Comparison of ENCODE assay signal across 18 cellular contexts in the genomic region with DNA sequence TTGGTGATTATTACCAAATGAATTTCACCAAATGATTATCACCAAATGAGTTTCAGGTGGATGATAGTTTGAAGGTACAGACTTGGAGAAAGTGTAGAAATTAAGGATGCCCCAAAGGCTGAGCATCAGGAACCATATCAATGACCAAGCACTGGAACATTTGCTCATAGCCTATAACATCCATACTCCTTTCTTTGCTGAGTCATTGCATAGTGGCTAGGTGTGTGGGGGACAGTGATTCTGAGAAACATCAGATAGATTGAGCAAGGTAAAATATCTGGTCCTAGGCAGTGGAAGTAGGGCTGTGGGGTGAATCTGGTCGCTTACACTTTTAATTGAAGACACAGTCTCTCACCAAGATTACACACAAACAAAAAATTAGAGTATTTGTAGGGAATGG.
DNase-seq lines count a peak whose midpoint lies in the region; ATAC-seq, FAIRE-seq and TF ChIP-seq lines count a peak whose summit lies in the region.
"Had no signal": no experiment of that assay in that cellular context is flagged by ENCODE, and none has a peak within 500 bp of the region (broad histone marks: within the 10 kb centered on the region; RNA-seq: fewer than 3 reads in every experiment).

No MANE protein-coding gene starts in this region.

- H3K9ac ChIP-seq in HepG2 (ENCODE audit: insufficient read depth, low read depth, low read length) (no peak overlapping the region), HCT116 (ENCODE audit: low read length) (no peak overlapping the region), K562 (ENCODE audit: insufficient read depth in 1 of 2, low read depth in 2 of 2, low read length in 2 of 2) (no peak overlapping the region)
- H3K9ac ChIP-seq: GM23248 had no signal

- WGBS in HepG2 (ENCODE audit: low lambda C conversion rate), result 4% methylated on average over 1 of the region's 1 CpG
- WGBS in right lobe of liver (ENCODE audit: insufficient coverage, low coverage, low lambda C conversion rate, missing lambda C conversion rate), result 30% methylated on average over 1 of the region's 1 CpG
- 0% methylated on average over 1 of the region's 1 CpG for WGBS in K562 (ENCODE audit: insufficient coverage, low coverage, missing lambda C conversion rate)

- H3K9me1 ChIP-seq in K562 (ENCODE audit: control insufficient read depth, insufficient read depth, low read length), result no peaks in the 10 kb centered on the region

- no peak for TF ChIP-seq CTCF in HepG2 (CRISPR knock-in tag; IDR thresholded peaks at IDR 0.05)
- no peak for TF ChIP-seq CTCF in right lobe of liver (IDR thresholded peaks at IDR 0.05)
- no peak for TF ChIP-seq CTCF in HCT116 (IDR thresholded peaks at IDR 0.05 in 2 of 3, conservative IDR thresholded peaks at IDR 0.05 in 1 of 3; ENCODE audit: borderline replicate concordance in 1 of 3, insufficient read depth in 1 of 3, low read depth in 2 of 3, low read length in 2 of 3)
- no peak for TF ChIP-seq CTCF in K562 (IDR thresholded peaks at IDR 0.05 in 2 of 3, conservative IDR thresholded peaks at IDR 0.05 in 1 of 3; ENCODE audit: insufficient read depth in 2 of 3, low read depth in 1 of 3, low read length in 3 of 3)

- H3K4me1 ChIP-seq in HepG2 (ENCODE audit: insufficient read depth, low read length) (no peaks in the 10 kb centered on the region), right lobe of liver (no peaks in the 10 kb centered on the region), HCT116 (ENCODE audit: control insufficient read depth in 1 of 2, insufficient read depth in 2 of 2, low read length in 2 of 2) (no peaks in the 10 kb centered on the region), K562 (replicated peaks in 1 of 2; ENCODE audit: control insufficient read depth in 2 of 2, insufficient read depth in 2 of 2, low read length in 2 of 2) (no peaks in the 10 kb centered on the region)
- H3K4me1 ChIP-seq: Caco-2 had no signal

- H3K4me3 ChIP-seq in HepG2 (replicated peaks in 1 of 3; ENCODE audit: insufficient read depth in 1 of 3, low read depth in 2 of 3, low read length in 3 of 3) (no peak overlapping the region), right lobe of liver (no peak overlapping the region), HCT116 (replicated peaks in 1 of 2; ENCODE audit: low read depth in 1 of 2, low read length in 2 of 2) (no peak overlapping the region), K562 (no peak overlapping the region)
- H3K4me3 ChIP-seq: GM23248 had no signal

- no peaks in the 10 kb centered on the region for H4K20me1 ChIP-seq in HepG2 (ENCODE audit: insufficient read depth, low read length)
- no peaks in the 10 kb centered on the region for H4K20me1 ChIP-seq in HCT116 (ENCODE audit: insufficient read depth)
- H4K20me1 ChIP-seq in K562 (replicated peaks; ENCODE audit: control insufficient read depth, insufficient read depth, low read length), result no peaks in the 10 kb centered on the region

- POLR2A ChIA-PET in HepG2 (lab: Yijun Ruan, JAX), result no interaction called here
- POLR2A ChIA-PET in HCT116 (lab: Charles Lee), result no interaction called here
- POLR2A ChIA-PET in K562 (lab: Yijun Ruan, JAX), result no interaction called here

- no peaks in the 10 kb centered on the region for H3K79me2 ChIP-seq in HepG2 (ENCODE audit: insufficient read depth, low read length)
- no peaks in the 10 kb centered on the region for H3K79me2 ChIP-seq in HCT116 (ENCODE audit: insufficient read depth, low read length)
- H3K79me2 ChIP-seq in K562 (ENCODE audit: control insufficient read depth, insufficient read depth, low read length), result no peaks in the 10 kb centered on the region

- BruUV-seq in HepG2 (replicated peaks; lab: Mats Ljungman, UMichigan), result no TSS peak
- BruUV-seq in HCT116 (replicated peaks; lab: Mats Ljungman, UMichigan), result no TSS peak
- no TSS peak for BruUV-seq in K562 (replicated peaks; lab: Mats Ljungman, UMichigan)

- CTCF ChIA-PET in HepG2 (lab: Yijun Ruan, JAX; ENCODE audit: low intra/inter-chr PET ratio, low total read pairs) (no interaction called here), HCT116 (lab: Charles Lee) (no interaction called here), K562 (lab: Yijun Ruan, JAX; ENCODE audit: low intra/inter-chr PET ratio) (no interaction called here)

- intact Hi-C loops in HepG2 (cut with micrococcal nuclease; ENCODE audit: unreplicated experiment), result no loop called here
- intact Hi-C loops in right lobe of liver (cut with DNase I), result no loop called here
- intact Hi-C loops in HCT116 (cut with micrococcal nuclease), result no loop called here
- intact Hi-C loops in K562 (cut with micrococcal nuclease), result no loop called here

- H3K9me3 ChIP-seq in HepG2 (ENCODE audit: low read length), result no peaks in the 10 kb centered on the region
- no peaks in the 10 kb centered on the region for H3K9me3 ChIP-seq in right lobe of liver
- H3K9me3 ChIP-seq in HCT116 (ENCODE audit: control insufficient read depth in 1 of 2, insufficient read depth in 1 of 2, low read depth in 1 of 2, low read length in 2 of 2), result no peaks in the 10 kb centered on the region
- no peaks in the 10 kb centered on the region for H3K9me3 ChIP-seq in K562 (replicated peaks; ENCODE audit: control insufficient read depth, insufficient read depth, low read depth, low read length)
- H3K9me3 ChIP-seq: Caco-2 had no signal

- no peak for TF ChIP-seq POLR2A in HepG2 (IDR thresholded peaks at IDR 0.05; ENCODE audit: insufficient read depth in 1 of 2, low read depth in 2 of 2, low read length in 2 of 2)
- TF ChIP-seq POLR2A in right lobe of liver (IDR thresholded peaks at IDR 0.05), result no peak
- TF ChIP-seq POLR2A in HCT116 (IDR thresholded peaks at IDR 0.05; ENCODE audit: borderline replicate concordance, extremely low read depth, insufficient read depth, insufficient read length), result no peak
- no peak for TF ChIP-seq POLR2A in K562 (conservative IDR thresholded peaks at IDR 0.05)

- FAIRE-seq in HepG2 (lab: Jason Lieb, UNC) (no peak), K562 (lab: Jason Lieb, UNC) (no peak), HTR-8/SVneo (lab: Jason Lieb, UNC) (no peak)
- FAIRE-seq: G401.6, GM12892, H54 had no signal

- TF ChIP-seq EP300 in HepG2 (IDR thresholded peaks at IDR 0.05; ENCODE audit: low read depth in 2 of 2, low read length in 2 of 2) (no peak), HepG2 (CRISPR knock-in tag; IDR thresholded peaks at IDR 0.05; ENCODE audit: borderline replicate concordance) (no peak), K562 (IDR thresholded peaks at IDR 0.05; ENCODE audit: low read length) (no peak)

- RAD21 ChIA-PET in HCT116 (lab: Charles Lee; ENCODE audit: low non-redundant PET in 1 of 2, low total read pairs in 2 of 2, uncharacterized antibody in 2 of 2, unreplicated experiment in 2 of 2), result no interaction called here

- in situ Hi-C loops in HepG2 (cut with HindIII; ENCODE audit: extremely low pct_ligation_motif_present, low pct_unique_long_range_greater_than_20kb) (no loop called here), K562 (cut with MboI) (no loop called here)

- H2AFZ ChIP-seq in HepG2 (ENCODE audit: low read length), result no peak overlapping the region
- peak overlapping the region; percentile 20 for H2AFZ ChIP-seq in HCT116 (ENCODE audit: low read depth, low read length, poor library complexity, severe bottlenecking)
- H2AFZ ChIP-seq in K562 (ENCODE audit: low read depth, low read length), result no peak overlapping the region
- H2AFZ ChIP-seq: GM23248 had no signal

- TF ChIP-seq RAD21 in HepG2 (CRISPR knock-in tag; IDR thresholded peaks at IDR 0.05) (no peak), HCT116 (IDR thresholded peaks at IDR 0.05; ENCODE audit: low read depth) (no peak), K562 (CRISPR knock-in tag; conservative IDR thresholded peaks at IDR 0.05 in 1 of 2, IDR thresholded peaks at IDR 0.05 in 1 of 2) (no peak)

- H3K4me2 ChIP-seq in HepG2 (ENCODE audit: low read depth, low read length) (no peak overlapping the region), HCT116 (ENCODE audit: low read length) (no peak overlapping the region), K562 (ENCODE audit: insufficient read depth, low read length) (no peak overlapping the region)

- no peaks in the 10 kb centered on the region for H3K36me3 ChIP-seq in HepG2 (replicated peaks in 1 of 2; ENCODE audit: control insufficient read depth in 1 of 2, insufficient read depth in 2 of 2, low read length in 2 of 2)
- H3K36me3 ChIP-seq in right lobe of liver, result no peaks in the 10 kb centered on the region
- H3K36me3 ChIP-seq in HCT116 (ENCODE audit: control insufficient read depth in 1 of 2, insufficient read depth in 2 of 2, low read length in 2 of 2), result no peaks in the 10 kb centered on the region
- no peaks in the 10 kb centered on the region for H3K36me3 ChIP-seq in K562 (ENCODE audit: control insufficient read depth, insufficient read depth, low read length)

- H3K9me2 ChIP-seq in HCT116 (ENCODE audit: insufficient read depth), result peaks cover 4% of the 10 kb centered on the region; the same call in 1 of the 2 replicates

- ATAC-seq in HepG2, result no peak
- no peak for ATAC-seq in right lobe of liver
- no peak for ATAC-seq in HCT116
- ATAC-seq in K562, result no peak
- ATAC-seq: CD8-positive, alpha-beta T cell had no signal

- H3K27me3 ChIP-seq in HepG2 (ENCODE audit: control insufficient read depth in 1 of 2, insufficient read depth in 2 of 2, low read length in 2 of 2), result no peaks in the 10 kb centered on the region
- no peaks in the 10 kb centered on the region for H3K27me3 ChIP-seq in right lobe of liver
- no peaks in the 10 kb centered on the region for H3K27me3 ChIP-seq in HCT116 (ENCODE audit: insufficient read depth, low read length)
- no peaks in the 10 kb centered on the region for H3K27me3 ChIP-seq in K562 (ENCODE audit: control insufficient read depth in 2 of 2, insufficient read depth in 2 of 2, low read length in 2 of 2)

- no peak for DNase-seq in HepG2 (ENCODE audit: low spot score)
- DNase-seq in right lobe of liver, result no peak
- DNase-seq in HCT116 (ENCODE audit: low read depth, low spot score), result no peak
- no peak for DNase-seq in K562 (ENCODE audit: extremely low read depth in 1 of 4, low spot score in 3 of 4)
- no peak for DNase-seq in dedifferentiated amniotic fluid mesenchymal stem cell (ENCODE audit: extremely low spot score)
- no peak for DNase-seq in NCI-H2196 treated with DMSO at 0.1 percent for 48 hours (lab: John Stamatoyannopoulos, UW; ENCODE audit: unreplicated experiment)
- DNase-seq in HTR-8/SVneo (ENCODE audit: insufficient read length, low spot score), result no peak
- DNase-seq: 8988T; C1 segment of cervical spinal cord; Caco-2; CD8-positive, alpha-beta T cell; DMS153; DMS79 treated with DMSO at 0.1 percent for 48 hours; GM23248; HCEC 1CT had no signal

- no peak overlapping the region for H3K27ac ChIP-seq in HepG2 (ENCODE audit: extremely low read length, insufficient read depth, low read length)
- no peak overlapping the region for H3K27ac ChIP-seq in right lobe of liver
- H3K27ac ChIP-seq in HCT116 (ENCODE audit: low read depth, low read length), result no peak overlapping the region
- no peak overlapping the region for H3K27ac ChIP-seq in K562 (ENCODE audit: extremely low read depth, low read depth, low read length)
- H3K27ac ChIP-seq: GM23248 had no signal

TF ChIP-seq in HepG2, 621 proteins besides CTCF, POLR2A, EP300 and RAD21 (continues in another document):
- TF ChIP-seq ZNF713 (CRISPR knock-in tag; IDR thresholded peaks at IDR 0.05), result no peak

TF ChIP-seq in HCT116, 20 proteins besides CTCF, POLR2A, EP300 and RAD21 (continues in another document):
- no peak for TF ChIP-seq ZFX (IDR thresholded peaks at IDR 0.05)
- no peak for TF ChIP-seq FOSL1 (IDR thresholded peaks at IDR 0.05; ENCODE audit: low read depth)

TF ChIP-seq in K562, 482 proteins besides CTCF, POLR2A, EP300 and RAD21 (continues in another document):
- TF ChIP-seq ATF7 (IDR thresholded peaks at IDR 0.05), result no peak

Comparison
In these comparisons a context has a peak if more than half of its experiments do, and no peak if none do; other contexts are left out.
1. Of the 241 proteins assayed by ChIP-seq in both HepG2 and K562: peak only in HepG2: none; only in K562: NFE2; in both: none; in neither: 240.